ENCODE assay signal across 14 cellular contexts in the genomic region with DNA sequence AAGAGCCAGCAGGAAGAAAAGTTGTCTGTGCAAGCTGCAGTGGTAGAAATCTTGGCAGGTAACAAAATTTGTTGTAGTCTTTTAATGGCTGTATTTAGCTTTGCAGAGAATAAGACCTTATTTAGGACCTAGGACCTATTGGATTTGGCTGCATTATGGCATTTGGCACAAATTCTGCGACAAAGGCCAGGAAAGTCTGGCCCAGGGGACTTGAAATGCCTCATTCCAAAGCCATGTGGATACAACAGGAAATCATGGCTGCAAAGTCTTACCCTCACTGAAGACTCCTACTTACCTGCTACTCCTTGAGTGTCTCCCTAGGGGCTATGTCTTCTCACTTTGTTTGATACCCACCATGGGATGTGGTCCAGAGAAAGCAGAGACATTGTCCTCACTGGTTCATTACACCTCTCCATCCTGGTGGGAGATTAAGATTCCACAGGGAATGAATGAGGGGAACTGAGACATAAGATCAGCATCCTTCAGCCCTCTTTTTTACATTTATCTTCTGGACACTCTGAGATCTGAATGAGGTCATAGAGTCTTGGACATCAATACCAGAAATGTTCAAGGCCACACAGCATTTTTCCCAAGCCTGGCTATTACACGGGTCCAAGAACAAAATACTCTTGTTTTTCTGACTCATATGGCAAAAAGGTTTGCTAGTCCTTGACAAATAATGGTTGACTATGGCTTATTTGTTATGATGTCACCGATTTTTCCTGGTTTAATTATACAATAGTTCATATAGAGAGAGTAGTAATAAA.
"Had no signal": no experiment of that assay in that cellular context is flagged by ENCODE, and none has a peak within 500 bp of the region (broad histone marks: within the 10 kb centered on the region; RNA-seq: fewer than 3 reads in every experiment).

No MANE protein-coding gene starts in this region.

- H3K27ac Mint-ChIP-seq: activated B cell treated with CpG ODN at 0.5 μM for 24 hours; dendritic cell treated with granulocyte-macrophage colony-stimulating factor and Interleukin-4, amounts not matched to agents 40 ng/mL and 50 ng/mL, for 4 days; immature natural killer cell; stimulated activated memory B cell treated with anti-CD40 and anti-IgM and Interleukin-4, amounts not matched to agents 10 μg/mL and 1 μg/mL and 100 μg/mL, for 72 hours; T-helper 17 cell had no signal

- DNase-seq: activated B cell treated with CpG ODN at 0.5 μM for 24 hours; activated naive CD4-positive, alpha-beta T cell treated with anti-CD3 and anti-CD28 coated beads for 36 hours; cerebellar nuclear complex; effector memory CD4-positive, alpha-beta T cell; head of caudate nucleus; immature natural killer cell; mesendoderm; nucleus accumbens; stimulated activated CD4-positive, alpha-beta T cell treated with anti-CD3 and anti-CD28 coated beads, Interleukin-2, amount 100 ng/mL, for 48 hours; T-helper 17 cell; transverse colon had no signal

- H3K36me3 Mint-ChIP-seq: immature natural killer cell; natural killer cell treated with Interleukin-12 subunit alpha and Interleukin-12 subunit beta and Interleukin-15 and Interleukin-18, amount 100 ng/mL, for 72 hours; stimulated activated memory B cell treated with anti-CD40 and anti-IgM and Interleukin-4, amounts not matched to agents 10 μg/mL and 1 μg/mL and 100 μg/mL, for 72 hours had no signal

- H3K9me3 Mint-ChIP-seq: activated B cell treated with CpG ODN at 0.5 μM for 24 hours; activated naive CD4-positive, alpha-beta T cell treated with anti-CD3 and anti-CD28 coated beads for 36 hours; dendritic cell treated with granulocyte-macrophage colony-stimulating factor and Interleukin-4, amounts not matched to agents 40 ng/mL and 50 ng/mL, for 4 days; immature natural killer cell; natural killer cell treated with Interleukin-12 subunit alpha and Interleukin-12 subunit beta and Interleukin-15 and Interleukin-18, amount 100 ng/mL, for 72 hours; stimulated activated memory B cell treated with anti-CD40 and anti-IgM and Interleukin-4, amounts not matched to agents 10 μg/mL and 1 μg/mL and 100 μg/mL, for 72 hours had no signal

- H3K4me3 ChIP-seq: transverse colon had no signal

- H3K9me3 ChIP-seq: transverse colon had no signal

- H3K4me1 Mint-ChIP-seq: activated B cell treated with CpG ODN at 0.5 μM for 24 hours; immature natural killer cell; stimulated activated memory B cell treated with anti-CD40 and anti-IgM and Interleukin-4, amounts not matched to agents 10 μg/mL and 1 μg/mL and 100 μg/mL, for 72 hours had no signal

- ATAC-seq: stimulated activated memory B cell treated with anti-CD40 and anti-IgM and Interleukin-4, amounts not matched to agents 10 μg/mL and 1 μg/mL and 100 μg/mL, for 72 hours; T-helper 17 cell had no signal

- H3K36me3 ChIP-seq: transverse colon had no signal

- H3K27me3 ChIP-seq: transverse colon had no signal

- H3K4me3 Mint-ChIP-seq: activated B cell treated with CpG ODN at 0.5 μM for 24 hours; activated naive CD4-positive, alpha-beta T cell treated with anti-CD3 and anti-CD28 coated beads for 36 hours; dendritic cell treated with granulocyte-macrophage colony-stimulating factor and Interleukin-4, amounts not matched to agents 40 ng/mL and 50 ng/mL, for 4 days; immature natural killer cell; natural killer cell treated with Interleukin-12 subunit alpha and Interleukin-12 subunit beta and Interleukin-15 and Interleukin-18, amount 100 ng/mL, for 72 hours; stimulated activated memory B cell treated with anti-CD40 and anti-IgM and Interleukin-4, amounts not matched to agents 10 μg/mL and 1 μg/mL and 100 μg/mL, for 72 hours; T-helper 17 cell had no signal

- H3K27me3 Mint-ChIP-seq: dendritic cell treated with granulocyte-macrophage colony-stimulating factor and Interleukin-4, amounts not matched to agents 40 ng/mL and 50 ng/mL, for 4 days had no signal

- H3K27ac ChIP-seq: transverse colon had no signal
